Comparison of ENCODE assay signal across 8 cellular contexts in genomic region chr22:21001601-21002325, GRCh38. TPM values are rescaled to one million over a fixed set of nuclear protein-coding genes. Genes with fewer than 3 reads are reported as not detected.
A peak's percentile ranks its signal among the peaks of the same experiment; 100 is the strongest.
DNase-seq lines count a peak whose midpoint lies in the region; ATAC-seq and TF ChIP-seq lines count a peak whose summit lies in the region.

THAP7 (minus strand) TSS chr22:21002118; CDS start chr22:21001911, 207 bp downstream.

- H3K9me3 ChIP-seq in CD4-positive, alpha-beta T cell (ENCODE audit: control insufficient read depth, low read length), result no peaks in the 10 kb centered on the region
- no peaks in the 10 kb centered on the region for H3K9me3 ChIP-seq in liver (ENCODE audit: control insufficient read depth in 4 of 4, low read length in 3 of 4)

- peak; percentile 94 to 98 (median 96) for DNase-seq in CD4-positive, alpha-beta T cell
- DNase-seq in NCI-H82 (lab: John Stamatoyannopoulos, UW) (peak; percentile 96), dermis microvascular lymphatic vessel endothelial cell (ENCODE audit: low read depth in 2 of 2) (peak; percentile 86 to 97)
- peak; percentile 97 to 98 for DNase-seq in activated CD4-positive, alpha-beta T cell treated with anti-CD3 and anti-CD28 coated beads, Interleukin-2, amount 50 U/mL, for 48 hours
- peak; percentile 98 for DNase-seq in stimulated activated CD4-positive, alpha-beta T cell treated with anti-CD3 and anti-CD28 coated beads, Interleukin-4, amount 100 ng/mL, for 1 hour

- H3K36me3 ChIP-seq in liver (ENCODE audit: control insufficient read depth in 4 of 4, insufficient read depth in 3 of 4, low read depth in 1 of 4, low read length in 3 of 4), result peaks cover 0 to 30% (median under 1%) of the 10 kb centered on the region in 4 donors

- H3K4me3 Mint-ChIP-seq in CD4-positive, alpha-beta T cell, result peak within 1 kb of the TSS; percentile 93

- ATAC-seq in CD4-positive, alpha-beta T cell (ENCODE audit: poor library complexity), result peak; percentile 87
- ATAC-seq in GM19452 (IDR thresholded peaks at IDR 0.05; ENCODE audit: unreplicated experiment), result peak; percentile 89
- ATAC-seq in HG03575 (IDR thresholded peaks at IDR 0.05; ENCODE audit: extremely low read depth, insufficient number of reproducible peaks, low FRiP score, unreplicated experiment), result peak; percentile 34

- H3K27ac ChIP-seq in CD4-positive, alpha-beta T cell (ENCODE audit: low read depth, low read length), result peak within 1 kb of the TSS; percentile 96
- peak within 1 kb of the TSS; percentile 91 to 96 for H3K27ac ChIP-seq in liver (ENCODE audit: low read depth in 1 of 2, low read length in 2 of 2)

- H3K27ac Mint-ChIP-seq in CD4-positive, alpha-beta T cell, result peak within 1 kb of the TSS; percentile 97

- intact Hi-C loops in CD4-positive, alpha-beta T cell (cut with DNase I, micrococcal nuclease), result loop anchor here (1.0 to 5.0 kb wide), 7 partner anchors 13 to 884 kb away; partner anchors contain the start of genes CRKL (in 2 of the 2), PI4KA (in 1 of the 2), RANBP1 (in 1 of the 2) and SDF2L1 (in 1 of the 2)

- H3K36me3 Mint-ChIP-seq in CD4-positive, alpha-beta T cell (ENCODE audit: low read depth), result peaks cover 26% of the 10 kb centered on the region

- TF ChIP-seq CTCF in CD4-positive, alpha-beta T cell (IDR thresholded peaks at IDR 0.05), result no peak
- TF ChIP-seq CTCF in liver (IDR thresholded peaks at IDR 0.05; ENCODE audit: low read depth, low read length, missing input control), result no peak

- CTCF ChIA-PET in CD4-positive, alpha-beta T cell (lab: Charles Lee), result interaction anchor here (1.1 to 1.6 kb wide), 2 partner anchors 19 to 641 kb away, joined by 3 to 4 read pairs; no protein-coding TSS in a partner anchor

- H3K4me3 ChIP-seq in liver (ENCODE audit: low read depth in 1 of 3, low read length in 3 of 3), result peak within 1 kb of the TSS; percentile 75 to 89 (median 87)

- WGBS in liver, result under 1% methylated on average over 83 of the region's 83 CpGs

- H3K27me3 ChIP-seq in CD4-positive, alpha-beta T cell (ENCODE audit: control insufficient read depth, insufficient read depth, low read length), result no peaks in the 10 kb centered on the region
- no peaks in the 10 kb centered on the region for H3K27me3 ChIP-seq in liver (ENCODE audit: control insufficient read depth in 4 of 4, insufficient read depth in 4 of 4, low read length in 3 of 4)

- POLR2A ChIA-PET in CD4-positive, alpha-beta T cell (lab: Charles Lee), result interaction anchor here (0.9 to 3.6 kb wide), 12 partner anchors 11 to 641 kb away, joined by 4 to 25 read pairs (median 8); partner anchors contain the start of genes CRKL, LZTR1, P2RX6 and SDF2L1

- no peaks in the 10 kb centered on the region for H3K9me3 Mint-ChIP-seq in CD4-positive, alpha-beta T cell

- TF ChIP-seq RAD21 in liver (IDR thresholded peaks at IDR 0.05), result peak in 1 of 2 donors; percentile 48

- H3K9ac ChIP-seq in liver (ENCODE audit: low read depth in 1 of 2, low read length in 2 of 2), result peak within 1 kb of the TSS; percentile 94 to 97

- peaks cover 46% of the 10 kb centered on the region for H3K4me1 Mint-ChIP-seq in CD4-positive, alpha-beta T cell (ENCODE audit: low read depth)

- H3K27me3 Mint-ChIP-seq in CD4-positive, alpha-beta T cell, result no peaks in the 10 kb centered on the region

- peaks cover 12 to 30% (median 23%) of the 10 kb centered on the region in 4 donors for H3K4me1 ChIP-seq in liver (ENCODE audit: control insufficient read depth in 4 of 4, insufficient read depth in 4 of 4, low read length in 3 of 4)

TF ChIP-seq in liver, 16 proteins besides CTCF, POLR2A, EP300 and RAD21:
- TF ChIP-seq JUND (IDR thresholded peaks at IDR 0.05) (no peak), SP1 (IDR thresholded peaks at IDR 0.05) (peak; percentile 57), RXRA (IDR thresholded peaks at IDR 0.05) (peak in 1 of 2 donors; percentile 34), HNF4A (conservative IDR thresholded peaks at IDR 0.05) (peak in 1 of 2 donors; percentile 4), YY1 (IDR thresholded peaks at IDR 0.05) (peak; percentile 90), TAF1 (conservative IDR thresholded peaks at IDR 0.05) (no peak), MAX (IDR thresholded peaks at IDR 0.05) (no peak), GABPA (IDR thresholded peaks at IDR 0.05 in 1 of 2, conservative IDR thresholded peaks at IDR 0.05 in 1 of 2) (peak in 1 of 2 donors; percentile 92)
- TF ChIP-seq, protein P1, sequence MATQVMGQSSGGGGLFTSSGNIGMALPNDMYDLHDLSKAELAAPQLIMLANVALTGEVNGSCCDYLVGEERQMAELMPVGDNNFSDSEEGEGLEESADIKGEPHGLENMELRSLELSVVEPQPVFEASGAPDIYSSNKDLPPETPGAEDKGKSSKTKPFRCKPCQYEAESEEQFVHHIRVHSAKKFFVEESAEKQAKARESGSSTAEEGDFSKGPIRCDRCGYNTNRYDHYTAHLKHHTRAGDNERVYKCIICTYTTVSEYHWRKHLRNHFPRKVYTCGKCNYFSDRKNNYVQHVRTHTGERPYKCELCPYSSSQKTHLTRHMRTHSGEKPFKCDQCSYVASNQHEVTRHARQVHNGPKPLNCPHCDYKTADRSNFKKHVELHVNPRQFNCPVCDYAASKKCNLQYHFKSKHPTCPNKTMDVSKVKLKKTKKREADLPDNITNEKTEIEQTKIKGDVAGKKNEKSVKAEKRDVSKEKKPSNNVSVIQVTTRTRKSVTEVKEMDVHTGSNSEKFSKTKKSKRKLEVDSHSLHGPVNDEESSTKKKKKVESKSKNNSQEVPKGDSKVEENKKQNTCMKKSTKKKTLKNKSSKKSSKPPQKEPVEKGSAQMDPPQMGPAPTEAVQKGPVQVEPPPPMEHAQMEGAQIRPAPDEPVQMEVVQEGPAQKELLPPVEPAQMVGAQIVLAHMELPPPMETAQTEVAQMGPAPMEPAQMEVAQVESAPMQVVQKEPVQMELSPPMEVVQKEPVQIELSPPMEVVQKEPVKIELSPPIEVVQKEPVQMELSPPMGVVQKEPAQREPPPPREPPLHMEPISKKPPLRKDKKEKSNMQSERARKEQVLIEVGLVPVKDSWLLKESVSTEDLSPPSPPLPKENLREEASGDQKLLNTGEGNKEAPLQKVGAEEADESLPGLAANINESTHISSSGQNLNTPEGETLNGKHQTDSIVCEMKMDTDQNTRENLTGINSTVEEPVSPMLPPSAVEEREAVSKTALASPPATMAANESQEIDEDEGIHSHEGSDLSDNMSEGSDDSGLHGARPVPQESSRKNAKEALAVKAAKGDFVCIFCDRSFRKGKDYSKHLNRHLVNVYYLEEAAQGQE (IDR thresholded peaks at IDR 0.05), result peak; percentile 84
- TF ChIP-seq, protein P2, sequence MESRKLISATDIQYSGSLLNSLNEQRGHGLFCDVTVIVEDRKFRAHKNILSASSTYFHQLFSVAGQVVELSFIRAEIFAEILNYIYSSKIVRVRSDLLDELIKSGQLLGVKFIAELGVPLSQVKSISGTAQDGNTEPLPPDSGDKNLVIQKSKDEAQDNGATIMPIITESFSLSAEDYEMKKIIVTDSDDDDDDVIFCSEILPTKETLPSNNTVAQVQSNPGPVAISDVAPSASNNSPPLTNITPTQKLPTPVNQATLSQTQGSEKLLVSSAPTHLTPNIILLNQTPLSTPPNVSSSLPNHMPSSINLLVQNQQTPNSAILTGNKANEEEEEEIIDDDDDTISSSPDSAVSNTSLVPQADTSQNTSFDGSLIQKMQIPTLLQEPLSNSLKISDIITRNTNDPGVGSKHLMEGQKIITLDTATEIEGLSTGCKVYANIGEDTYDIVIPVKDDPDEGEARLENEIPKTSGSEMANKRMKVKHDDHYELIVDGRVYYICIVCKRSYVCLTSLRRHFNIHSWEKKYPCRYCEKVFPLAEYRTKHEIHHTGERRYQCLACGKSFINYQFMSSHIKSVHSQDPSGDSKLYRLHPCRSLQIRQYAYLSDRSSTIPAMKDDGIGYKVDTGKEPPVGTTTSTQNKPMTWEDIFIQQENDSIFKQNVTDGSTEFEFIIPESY (IDR thresholded peaks at IDR 0.05), result peak; percentile 99
TF ChIP-seq in liver: peak in this region for 7.

RNA-seq across cellular contexts. Expression of gene THAP7, which starts in this region (rescaled TPM):
- total RNA-seq in CD4-positive, alpha-beta T cell, result 10 to 100 TPM; 82.7 to 84.0 TPM
- 11.0 and 14.8 TPM in 2 replicates for total RNA-seq in dermis microvascular lymphatic vessel endothelial cell
- total RNA-seq in liver, result 10 to 100 TPM; 10.4 to 18.3 TPM
- 10 to 100 TPM; 20.6 to 21.9 TPM for polyA plus RNA-seq in liver

Comparison
In these comparisons a context has a peak if more than half of its experiments do, and no peak if none do; other contexts are left out.
1. Peak in every context shown above with its lines: DNase-seq, ATAC-seq, H3K4me3 ChIP-seq and H3K27ac ChIP-seq.
2. ATAC-seq: peak in every context shown above with its lines; median percentile 89 in GM19452; 87 in CD4-positive, alpha-beta T cell; 34 in HG03575.